In genomic region chrX:42664706-42665105, GRCh38 we compare ENCODE assay signal across 29 cellular contexts.
"Had no signal": no experiment of that assay in that cellular context is flagged by ENCODE, and none has a peak within 500 bp of the region (broad histone marks: within the 10 kb centered on the region; RNA-seq: fewer than 3 reads in every experiment).

No MANE protein-coding gene starts in this region.

- H3K4me1 Mint-ChIP-seq: activated CD4-positive, alpha-beta T cell treated with anti-CD3 and anti-CD28 coated beads, Interleukin-2, amount 10 ng/mL, durations not matched to agents 24 days and 14 days; activated naive CD8-positive, alpha-beta T cell treated with anti-CD3 and anti-CD28 coated beads for 36 hours; mesothelial cell of epicardium; stimulated activated effector memory CD8-positive, alpha-beta T cell treated with anti-CD3 and anti-CD28 coated beads, Interleukin-12 subunit alpha, Interleukin-12 subunit beta, amount 100 ng/mL, for 72 hours had no signal

- H3K36me3 Mint-ChIP-seq: brain; mesothelial cell of epicardium; stimulated activated effector memory CD8-positive, alpha-beta T cell treated with anti-CD3 and anti-CD28 coated beads, Interleukin-12 subunit alpha, Interleukin-12 subunit beta, amount 100 ng/mL, for 72 hours had no signal

- H3K9me3 Mint-ChIP-seq: activated CD4-positive, alpha-beta memory T cell treated with anti-CD3 and anti-CD28 coated beads for 36 hours; activated CD4-positive, alpha-beta T cell treated with anti-CD3 and anti-CD28 coated beads, Interleukin-2, amount 10 ng/mL, durations not matched to agents 24 days and 14 days; stimulated activated effector memory CD8-positive, alpha-beta T cell treated with anti-CD3 and anti-CD28 coated beads, Interleukin-12 subunit alpha, Interleukin-12 subunit beta, amount 100 ng/mL, for 72 hours had no signal

- DNase-seq: activated CD4-positive, alpha-beta memory T cell treated with anti-CD3 and anti-CD28 coated beads for 36 hours; activated CD4-positive, alpha-beta T cell treated with anti-CD3 and anti-CD28 coated beads, Interleukin-2, amount 10 ng/mL, durations not matched to agents 24 days and 14 days; activated CD8-positive, alpha-beta memory T cell treated with anti-CD3 and anti-CD28 coated beads, Interleukin-2, amount 50 U/mL, for 4 hours; activated effector memory CD4-positive, alpha-beta T cell treated with anti-CD3 and anti-CD28 coated beads, Interleukin-2, amount 50 U/mL, for 16 hours; activated naive CD4-positive, alpha-beta T cell treated with anti-CD3 and anti-CD28 coated beads for 36 hours; activated naive CD8-positive, alpha-beta T cell treated with anti-CD3 and anti-CD28 coated beads for 36 hours; activated T-cell treated with anti-CD3 and anti-CD28 coated beads, Interleukin-2, amount 50 U/mL, for 1 hour; adrenal gland; aorta; cerebellar nuclear complex; colonic mucosa; effector CD8-positive, alpha-beta T cell; esophagus squamous epithelium; foreskin melanocyte; left cardiac atrium; naive thymus-derived CD4-positive, alpha-beta T cell; occipital lobe; psoas muscle; sigmoid colon; small intestine; stimulated activated CD4-positive, alpha-beta T cell treated with anti-CD3 and anti-CD28 coated beads, Interleukin-4, amount 100 ng/mL, for 24 hours; T-helper 9 cell; trophoblast cell; WERI-Rb-1 had no signal

- H3K4me3 Mint-ChIP-seq: activated CD4-positive, alpha-beta memory T cell treated with anti-CD3 and anti-CD28 coated beads for 36 hours; activated CD4-positive, alpha-beta T cell treated with anti-CD3 and anti-CD28 coated beads, Interleukin-2, amount 10 ng/mL, durations not matched to agents 24 days and 14 days; activated naive CD4-positive, alpha-beta T cell treated with anti-CD3 and anti-CD28 coated beads for 36 hours; activated naive CD8-positive, alpha-beta T cell treated with anti-CD3 and anti-CD28 coated beads for 36 hours; activated T-helper 1 cell treated with anti-CD3 and anti-CD28 coated beads, Interleukin-12 subunit alpha, Interleukin-12 subunit beta, Interleukin-2, Interleukin-4 antibody, amounts not matched to agents 30 ng/mL and 10 ng/mL and 1 ng/mL, durations not matched to agents 14 hours and 24 hours and 36 hours; brain; mesothelial cell of epicardium; naive thymus-derived CD4-positive, alpha-beta T cell; stimulated activated effector memory CD8-positive, alpha-beta T cell treated with anti-CD3 and anti-CD28 coated beads, Interleukin-12 subunit alpha, Interleukin-12 subunit beta, amount 100 ng/mL, for 72 hours; stimulated activated naive CD8-positive, alpha-beta T cell treated with anti-CD3 and anti-CD28 coated beads, Interleukin-15, Interleukin-2, amounts not matched to agents 100 ng/mL and 50 ng/mL, for 24 hours had no signal

- H3K27me3 Mint-ChIP-seq: activated CD4-positive, alpha-beta memory T cell treated with anti-CD3 and anti-CD28 coated beads for 36 hours; activated CD4-positive, alpha-beta T cell treated with anti-CD3 and anti-CD28 coated beads, Interleukin-2, amount 10 ng/mL, durations not matched to agents 24 days and 14 days; activated naive CD8-positive, alpha-beta T cell treated with anti-CD3 and anti-CD28 coated beads for 36 hours; naive thymus-derived CD4-positive, alpha-beta T cell; stimulated activated naive CD8-positive, alpha-beta T cell treated with anti-CD3 and anti-CD28 coated beads, Interleukin-15, Interleukin-2, amounts not matched to agents 100 ng/mL and 50 ng/mL, for 24 hours had no signal

- H3K27ac Mint-ChIP-seq: activated CD4-positive, alpha-beta memory T cell treated with anti-CD3 and anti-CD28 coated beads for 36 hours; activated CD4-positive, alpha-beta T cell treated with anti-CD3 and anti-CD28 coated beads, Interleukin-2, amount 10 ng/mL, durations not matched to agents 24 days and 14 days; activated naive CD4-positive, alpha-beta T cell treated with anti-CD3 and anti-CD28 coated beads for 36 hours; activated naive CD8-positive, alpha-beta T cell treated with anti-CD3 and anti-CD28 coated beads for 36 hours; activated T-helper 1 cell treated with anti-CD3 and anti-CD28 coated beads, Interleukin-12 subunit alpha, Interleukin-12 subunit beta, Interleukin-2, Interleukin-4 antibody, amounts not matched to agents 30 ng/mL and 10 ng/mL and 1 ng/mL, durations not matched to agents 14 hours and 24 hours and 36 hours; mesothelial cell of epicardium; naive thymus-derived CD4-positive, alpha-beta T cell; stimulated activated effector memory CD8-positive, alpha-beta T cell treated with anti-CD3 and anti-CD28 coated beads, Interleukin-12 subunit alpha, Interleukin-12 subunit beta, amount 100 ng/mL, for 72 hours; stimulated activated naive CD8-positive, alpha-beta T cell treated with anti-CD3 and anti-CD28 coated beads, Interleukin-15, Interleukin-2, amounts not matched to agents 100 ng/mL and 50 ng/mL, for 24 hours had no signal
